Comparison of ENCODE assay signal across 8 cellular contexts in the genomic region with DNA sequence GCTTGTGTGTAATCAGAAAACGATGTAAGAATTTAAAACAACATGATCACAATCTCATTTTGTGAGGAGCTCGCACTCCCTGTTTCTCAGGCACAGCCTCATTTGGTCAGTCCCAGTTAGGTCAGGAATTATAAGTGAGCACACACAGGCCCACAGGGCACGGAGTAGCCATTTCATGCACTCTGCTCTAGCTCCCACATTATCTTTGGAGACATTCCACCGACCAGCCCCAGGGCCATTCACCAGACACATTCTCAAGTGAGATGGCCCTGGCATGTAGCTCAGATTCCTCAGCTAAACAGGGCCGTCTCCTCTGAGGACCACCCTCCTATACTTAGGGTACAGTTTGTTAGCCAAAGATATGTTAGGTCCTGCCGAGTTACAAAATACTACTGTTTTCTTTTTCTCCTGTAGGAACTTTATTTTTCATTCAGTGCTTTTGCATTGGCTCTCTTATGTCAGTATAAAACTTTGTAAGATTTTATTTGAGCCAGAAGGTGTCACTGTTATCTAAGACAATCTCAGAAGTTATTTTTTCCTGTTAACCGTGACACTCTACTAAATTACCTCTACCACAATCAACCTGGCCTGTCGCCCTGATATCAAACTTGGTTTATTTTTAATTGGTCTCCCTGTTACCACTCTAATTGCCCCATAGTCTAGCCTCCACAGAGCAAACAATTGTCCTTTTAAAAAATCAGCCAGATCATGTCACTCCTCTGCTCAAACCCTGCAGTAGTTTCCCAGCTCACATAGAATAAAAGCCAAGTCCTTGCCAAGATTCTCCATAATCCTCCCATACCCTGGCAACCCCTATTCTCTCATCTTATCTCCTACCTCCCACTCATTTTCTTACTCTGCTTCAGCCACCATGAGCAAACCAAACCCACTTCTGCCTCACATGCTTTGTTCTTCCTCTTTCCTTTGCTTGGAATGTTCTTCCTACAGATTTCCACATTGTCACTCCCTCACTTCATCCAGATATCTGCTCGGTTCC.
DNase-seq lines count a peak whose midpoint lies in the region; ATAC-seq and TF ChIP-seq lines count a peak whose summit lies in the region.

No MANE protein-coding gene starts in this region.

- H3K36me3 Mint-ChIP-seq in mesothelial cell of epicardium, result peaks cover 7% of the 10 kb centered on the region
- no peaks in the 10 kb centered on the region for H3K36me3 Mint-ChIP-seq in activated CD4-positive, alpha-beta memory T cell treated with anti-CD3 and anti-CD28 coated beads, Interleukin-2, amount 10 ng/mL, durations not matched to agents 7 days and 5 days (ENCODE audit: low read depth)

- POLR2A ChIA-PET in activated CD4-positive, alpha-beta memory T cell treated with anti-CD3 and anti-CD28 coated beads, Interleukin-2, amount 10 ng/mL, durations not matched to agents 7 days and 5 days (lab: Charles Lee), result interaction anchor here (0.9 kb wide), 1 partner anchor 681 kb away, joined by 3 read pairs; a partner anchor contains a TSS

- no peaks in the 10 kb centered on the region for H3K27me3 Mint-ChIP-seq in mesothelial cell of epicardium (ENCODE audit: low read depth)
- H3K27me3 Mint-ChIP-seq in activated CD4-positive, alpha-beta memory T cell treated with anti-CD3 and anti-CD28 coated beads, Interleukin-2, amount 10 ng/mL, durations not matched to agents 7 days and 5 days, result peaks cover 8% of the 10 kb centered on the region

- peak; percentile 31 for DNase-seq in COR-L47 (lab: John Stamatoyannopoulos, UW)
- no peak for DNase-seq in LNCaP clone FGC (ENCODE audit: low read depth)
- peak; percentile 25 to 71 for DNase-seq in cardiac fibroblast (ENCODE audit: low read depth in 2 of 2)
- no peak for DNase-seq in mesothelial cell of epicardium (ENCODE audit: low spot score in 2 of 2, unreplicated experiment in 2 of 2)
- DNase-seq in activated CD4-positive, alpha-beta memory T cell treated with anti-CD3 and anti-CD28 coated beads, Interleukin-2, amount 10 ng/mL, durations not matched to agents 7 days and 5 days, result no peak
- DNase-seq in NCI-H345 (lab: John Stamatoyannopoulos, UW), result no peak

- H3K4me1 Mint-ChIP-seq in mesothelial cell of epicardium, result peaks cover 21% of the 10 kb centered on the region
- peaks cover 7% of the 10 kb centered on the region for H3K4me1 Mint-ChIP-seq in activated CD4-positive, alpha-beta memory T cell treated with anti-CD3 and anti-CD28 coated beads, Interleukin-2, amount 10 ng/mL, durations not matched to agents 7 days and 5 days

- no peak for ATAC-seq in GM21529 (IDR thresholded peaks at IDR 0.05; ENCODE audit: unreplicated experiment)
- ATAC-seq in GM21723 (IDR thresholded peaks at IDR 0.05; ENCODE audit: unreplicated experiment), result no peak

- H3K4me3 ChIP-seq in LNCaP clone FGC (ENCODE audit: low read depth, low read length) (no peak overlapping the region), cardiac fibroblast (replicated peaks in 1 of 2; ENCODE audit: low read depth in 2 of 2, low read length in 2 of 2) (no peak overlapping the region)

- H3K9me3 Mint-ChIP-seq in mesothelial cell of epicardium, result peaks cover 4% of the 10 kb centered on the region
- no peaks in the 10 kb centered on the region for H3K9me3 Mint-ChIP-seq in activated CD4-positive, alpha-beta memory T cell treated with anti-CD3 and anti-CD28 coated beads, Interleukin-2, amount 10 ng/mL, durations not matched to agents 7 days and 5 days

- CTCF ChIA-PET in activated CD4-positive, alpha-beta memory T cell treated with anti-CD3 and anti-CD28 coated beads, Interleukin-2, amount 10 ng/mL, durations not matched to agents 7 days and 5 days (lab: Charles Lee), result interaction anchor here (0.6 to 4.1 kb wide), 7 partner anchors 28 to 961 kb away, joined by 3 to 29 read pairs (median 4); a partner anchor contains a TSS

- peak; percentile 26; the same call in 1 of the 2 replicates for TF ChIP-seq CTCF in LNCaP clone FGC (IDR thresholded peaks at IDR 0.05; ENCODE audit: control insufficient read depth, extremely low read depth, insufficient read depth)
- no peak for TF ChIP-seq CTCF in cardiac fibroblast (IDR thresholded peaks at IDR 0.05; ENCODE audit: low read depth, low read length)
- no peak for TF ChIP-seq CTCF in mesothelial cell of epicardium (IDR thresholded peaks at IDR 0.05; ENCODE audit: unreplicated experiment)

- peak overlapping the region; percentile 79 for H3K27ac Mint-ChIP-seq in mesothelial cell of epicardium
- H3K27ac Mint-ChIP-seq in activated CD4-positive, alpha-beta memory T cell treated with anti-CD3 and anti-CD28 coated beads, Interleukin-2, amount 10 ng/mL, durations not matched to agents 7 days and 5 days, result no peak overlapping the region

- H3K4me3 Mint-ChIP-seq in mesothelial cell of epicardium, result no peak overlapping the region
- H3K4me3 Mint-ChIP-seq in activated CD4-positive, alpha-beta memory T cell treated with anti-CD3 and anti-CD28 coated beads, Interleukin-2, amount 10 ng/mL, durations not matched to agents 7 days and 5 days, result no peak overlapping the region

Comparison
In these comparisons a context has a peak if more than half of its experiments do, and no peak if none do; other contexts are left out.
1. DNase-seq: peak in COR-L47 (single experiment) and cardiac fibroblast (2 of 2); none in LNCaP clone FGC (single experiment), mesothelial cell of epicardium (0 of 2), activated CD4-positive, alpha-beta memory T cell treated with anti-CD3 and anti-CD28 coated beads, Interleukin-2, amount 10 ng/mL, durations not matched to agents 7 days and 5 days (single experiment) and NCI-H345 (single experiment).